1 cellular context compared by ENCODE assay signal in the genomic region with DNA sequence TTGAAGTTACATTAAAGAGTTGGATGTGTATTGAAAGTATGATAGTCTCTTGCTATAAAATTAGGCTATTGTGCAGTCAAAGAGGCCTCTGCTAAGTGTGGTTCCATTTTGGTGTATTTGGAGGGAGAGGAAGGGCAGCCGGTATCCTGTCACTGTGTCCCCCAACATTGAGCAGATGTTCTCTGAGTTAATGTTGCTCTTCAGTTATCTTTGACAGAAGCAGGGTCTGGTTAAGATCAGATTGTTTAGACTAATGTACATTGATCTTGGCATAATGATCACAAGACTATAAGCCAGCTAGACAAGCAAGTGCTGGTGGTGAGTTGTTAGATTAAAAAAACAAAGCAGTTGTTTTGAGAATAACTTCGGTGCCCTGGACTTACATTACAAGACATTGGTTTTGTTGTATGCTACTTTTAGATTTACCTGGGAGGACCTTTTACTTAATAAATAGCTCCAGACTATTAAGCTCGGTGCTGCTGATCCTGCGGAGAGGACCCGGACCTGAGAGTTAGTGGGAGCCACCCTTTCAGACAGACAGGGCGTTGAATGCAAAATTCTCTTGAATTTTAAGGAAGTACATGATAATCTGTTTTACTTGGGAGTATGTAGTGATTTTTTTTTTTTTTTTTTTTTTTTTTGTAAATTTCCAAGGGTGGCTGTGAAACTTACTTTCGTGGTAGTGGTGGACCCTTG.
TF ChIP-seq lines count a peak whose summit lies in the region.

No MANE protein-coding gene starts in this region.

TF ChIP-seq in K562, 482 proteins besides CTCF, POLR2A, EP300 and RAD21 (continued from another document):
- TF ChIP-seq, protein P1, sequence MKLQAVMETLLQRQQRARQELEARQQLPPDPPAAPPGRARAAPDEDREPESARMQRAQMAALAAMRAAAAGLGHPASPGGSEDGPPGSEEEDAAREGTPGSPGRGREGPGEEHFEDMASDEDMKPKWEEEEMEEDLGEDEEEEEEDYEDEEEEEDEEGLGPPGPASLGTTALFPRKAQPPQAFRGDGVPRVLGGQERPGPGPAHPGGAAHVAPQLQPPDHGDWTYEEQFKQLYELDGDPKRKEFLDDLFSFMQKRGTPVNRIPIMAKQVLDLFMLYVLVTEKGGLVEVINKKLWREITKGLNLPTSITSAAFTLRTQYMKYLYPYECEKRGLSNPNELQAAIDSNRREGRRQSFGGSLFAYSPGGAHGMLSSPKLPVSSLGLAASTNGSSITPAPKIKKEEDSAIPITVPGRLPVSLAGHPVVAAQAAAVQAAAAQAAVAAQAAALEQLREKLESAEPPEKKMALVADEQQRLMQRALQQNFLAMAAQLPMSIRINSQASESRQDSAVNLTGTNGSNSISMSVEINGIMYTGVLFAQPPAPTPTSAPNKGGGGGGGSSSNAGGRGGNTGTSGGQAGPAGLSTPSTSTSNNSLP (IDR thresholded peaks at IDR 0.05; ENCODE audit: borderline replicate concordance, low read depth, low read length) = 0 out of 2 replicates have a peak, but pooled peaks have one; percentile 9
- TF ChIP-seq, protein P2, sequence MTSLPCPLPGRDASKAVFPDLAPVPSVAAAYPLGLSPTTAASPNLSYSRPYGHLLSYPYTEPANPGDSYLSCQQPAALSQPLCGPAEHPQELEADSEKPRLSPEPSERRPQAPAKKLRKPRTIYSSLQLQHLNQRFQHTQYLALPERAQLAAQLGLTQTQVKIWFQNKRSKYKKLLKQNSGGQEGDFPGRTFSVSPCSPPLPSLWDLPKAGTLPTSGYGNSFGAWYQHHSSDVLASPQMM (CRISPR knock-in tag; IDR thresholded peaks at IDR 0.05) = no peak
